1 cellular context compared by ENCODE assay signal in the genomic region with DNA sequence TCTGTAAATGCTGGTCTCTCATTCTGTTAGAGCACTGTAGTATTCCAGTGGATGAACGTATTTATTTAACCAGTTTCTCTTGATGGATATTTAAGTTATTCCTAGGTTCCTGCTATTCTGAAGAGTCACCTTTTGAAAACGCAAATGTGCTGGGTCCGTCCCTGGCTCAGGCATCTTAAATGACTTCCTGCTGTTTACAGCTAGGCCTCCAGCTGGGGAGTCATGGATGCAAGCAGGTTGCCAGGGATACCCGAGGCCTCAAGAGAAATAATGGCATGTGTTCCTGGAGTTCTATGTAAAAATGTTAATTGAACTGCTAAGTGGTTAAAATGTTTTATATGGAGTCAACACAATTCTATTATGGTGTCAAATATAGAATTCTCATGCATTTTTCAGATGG.
TF ChIP-seq lines count a peak whose summit lies in the region.

No MANE protein-coding gene starts in this region.

TF ChIP-seq in H1, 55 proteins besides CTCF, POLR2A, EP300 and RAD21 (continued from another document):
- TF ChIP-seq KDM1A (IDR thresholded peaks at IDR 0.05; ENCODE audit: borderline replicate concordance, low read length) (no peak), CHD2 (IDR thresholded peaks at IDR 0.05; ENCODE audit: low read length) (no peak), TEAD4 (IDR thresholded peaks at IDR 0.05; ENCODE audit: low read depth, low read length) (0 out of 2 replicates have a peak, but pooled peaks have one; percentile 24)
